27 cellular contexts compared by ENCODE assay signal in genomic region chr7:157267516-157267915, GRCh38.
"Had no signal": no experiment of that assay in that cellular context is flagged by ENCODE, and none has a peak within 500 bp of the region (broad histone marks: within the 10 kb centered on the region; RNA-seq: fewer than 3 reads in every experiment).

No MANE protein-coding gene starts in this region.

- H3K9me3 ChIP-seq: ascending aorta, body of pancreas, SJCRH30 had no signal

- ATAC-seq: body of pancreas, Panc1, SK-N-SH treated with all-trans-retinoic acid at 6 μM for 48 hours had no signal

- H3K4me3 Mint-ChIP-seq: activated B cell treated with CpG ODN at 0.5 μM for 24 hours; activated CD4-positive, alpha-beta memory T cell treated with anti-CD3 and anti-CD28 coated beads, Interleukin-2, amount 10 ng/mL, durations not matched to agents 7 days and 5 days; activated CD4-positive, alpha-beta T cell treated with anti-CD3 and anti-CD28 coated beads, Interleukin-2, amount 10 ng/mL, durations not matched to agents 7 days and 5 days; activated naive CD4-positive, alpha-beta T cell treated with anti-CD3 and anti-CD28 coated beads, Interleukin-2, amount 10 ng/mL, durations not matched to agents 7 days and 5 days had no signal

- H3K4me1 Mint-ChIP-seq: activated B cell treated with CpG ODN at 0.5 μM for 24 hours; activated naive CD4-positive, alpha-beta T cell treated with anti-CD3 and anti-CD28 coated beads, Interleukin-2, amount 10 ng/mL, durations not matched to agents 7 days and 5 days had no signal

- H3K27me3 Mint-ChIP-seq: activated B cell treated with CpG ODN at 0.5 μM for 24 hours; activated CD4-positive, alpha-beta memory T cell treated with anti-CD3 and anti-CD28 coated beads, Interleukin-2, amount 10 ng/mL, durations not matched to agents 7 days and 5 days; activated CD4-positive, alpha-beta T cell treated with anti-CD3 and anti-CD28 coated beads, Interleukin-2, amount 10 ng/mL, durations not matched to agents 7 days and 5 days; activated naive CD4-positive, alpha-beta T cell treated with anti-CD3 and anti-CD28 coated beads, Interleukin-2, amount 10 ng/mL, durations not matched to agents 7 days and 5 days had no signal

- DNase-seq: activated B cell treated with CpG ODN at 0.5 μM for 24 hours; activated CD4-positive, alpha-beta memory T cell treated with anti-CD3 and anti-CD28 coated beads, Interleukin-2, amount 10 ng/mL, durations not matched to agents 7 days and 5 days; activated CD4-positive, alpha-beta T cell treated with anti-CD3 and anti-CD28 coated beads for 1 hour; activated CD4-positive, alpha-beta T cell treated with anti-CD3 and anti-CD28 coated beads, Interleukin-2, amount 10 ng/mL, durations not matched to agents 7 days and 5 days; activated gamma-delta T cell treated with Interleukin-2 at 50 U/mL for 16 hours; activated naive CD4-positive, alpha-beta T cell treated with anti-CD3 and anti-CD28 coated beads, Interleukin-2, amount 10 ng/mL, durations not matched to agents 7 days and 5 days; activated T-cell treated with anti-CD3 and anti-CD28 coated beads, Interleukin-2, amount 50 U/mL, for 1 hour; amniotic stem cell; central memory CD4-positive, alpha-beta T cell; MM.1S; NCI-H1105; NCI-H1436; NCI-H1694 treated with DMSO at 0.1 percent for 48 hours; NCI-H2029 treated with DMSO at 0.1 percent for 48 hours; NCI-H345; NCI-H510A; NCI-H526 treated with DMSO at 0.1 percent for 48 hours; NCI-H82; OCI-M1; Right ventricle myocardium superior; RPMI8226; SJCRH30; SW 1271 had no signal

- H3K27ac Mint-ChIP-seq: activated B cell treated with CpG ODN at 0.5 μM for 24 hours; activated CD4-positive, alpha-beta memory T cell treated with anti-CD3 and anti-CD28 coated beads, Interleukin-2, amount 10 ng/mL, durations not matched to agents 7 days and 5 days; activated CD4-positive, alpha-beta T cell treated with anti-CD3 and anti-CD28 coated beads, Interleukin-2, amount 10 ng/mL, durations not matched to agents 7 days and 5 days; activated naive CD4-positive, alpha-beta T cell treated with anti-CD3 and anti-CD28 coated beads, Interleukin-2, amount 10 ng/mL, durations not matched to agents 7 days and 5 days had no signal

- H3K9me3 Mint-ChIP-seq: activated B cell treated with CpG ODN at 0.5 μM for 24 hours; activated CD4-positive, alpha-beta memory T cell treated with anti-CD3 and anti-CD28 coated beads, Interleukin-2, amount 10 ng/mL, durations not matched to agents 7 days and 5 days; activated CD4-positive, alpha-beta T cell treated with anti-CD3 and anti-CD28 coated beads, Interleukin-2, amount 10 ng/mL, durations not matched to agents 7 days and 5 days; activated naive CD4-positive, alpha-beta T cell treated with anti-CD3 and anti-CD28 coated beads, Interleukin-2, amount 10 ng/mL, durations not matched to agents 7 days and 5 days had no signal
